ENCODE assay signal across 9 cellular contexts in genomic region chr1:212959266-212960220, GRCh38. TPM values are rescaled to one million over a fixed set of nuclear protein-coding genes. Genes with fewer than 3 reads are reported as not detected.
DNase-seq lines count a peak whose midpoint lies in the region; ATAC-seq and TF ChIP-seq lines count a peak whose summit lies in the region.
"Had no signal": no experiment of that assay in that cellular context is flagged by ENCODE, and none has a peak within 500 bp of the region (broad histone marks: within the 10 kb centered on the region; RNA-seq: fewer than 3 reads in every experiment).

No MANE protein-coding gene starts in this region.

- TF ChIP-seq POLR2A in prostate gland (IDR thresholded peaks at IDR 0.05), result no peak

- no peaks in the 10 kb centered on the region for H3K36me3 ChIP-seq in prostate gland
- H3K36me3 ChIP-seq: ovary had no signal

- no peak overlapping the region for H3K27ac ChIP-seq in prostate gland
- H3K27ac ChIP-seq: ovary had no signal

- DNase-seq in GM19238 (ENCODE audit: insufficient read length, low spot score), result peak; percentile 42
- DNase-seq in stimulated activated naive B cell treated with anti-CD40 and anti-IgM and Interleukin-4, amounts not matched to agents 10 μg/mL and 1 μg/mL and 100 μg/mL, for 72 hours, result peak; percentile 41
- DNase-seq in NCI-H446 (lab: John Stamatoyannopoulos, UW), result no peak
- DNase-seq in AG20443 (ENCODE audit: low spot score), result no peak
- DNase-seq in prostate gland (ENCODE audit: low spot score), result no peak
- DNase-seq: activated gamma-delta T cell, ovary had no signal

- peaks cover 0 to 2% of the 10 kb centered on the region in 2 donors for H3K9me3 Mint-ChIP-seq in stimulated activated naive B cell treated with anti-CD40 and anti-IgM and Interleukin-4, amounts not matched to agents 10 μg/mL and 1 μg/mL and 100 μg/mL, for 72 hours

- peaks cover 9 to 10% of the 10 kb centered on the region in 2 donors for H3K27me3 Mint-ChIP-seq in stimulated activated naive B cell treated with anti-CD40 and anti-IgM and Interleukin-4, amounts not matched to agents 10 μg/mL and 1 μg/mL and 100 μg/mL, for 72 hours

- WGBS in prostate gland, result 89% methylated on average over 18 of the region's 18 CpGs

- no peaks in the 10 kb centered on the region for H3K4me1 ChIP-seq in prostate gland (replicated peaks)

- ATAC-seq in HG02642 (IDR thresholded peaks at IDR 0.05; ENCODE audit: poor library complexity, unreplicated experiment) (peak; percentile 75), HG03521 (IDR thresholded peaks at IDR 0.05; ENCODE audit: unreplicated experiment) (peak; percentile 77)
- ATAC-seq in stimulated activated naive B cell treated with anti-CD40 and anti-IgM and Interleukin-4, amounts not matched to agents 10 μg/mL and 1 μg/mL and 100 μg/mL, for 72 hours (replicated peaks), result peak; percentile 61 to 74

- H3K36me3 Mint-ChIP-seq in stimulated activated naive B cell treated with anti-CD40 and anti-IgM and Interleukin-4, amounts not matched to agents 10 μg/mL and 1 μg/mL and 100 μg/mL, for 72 hours, result no peaks in the 10 kb centered on the region

- no peak overlapping the region for H3K4me3 ChIP-seq in prostate gland
- H3K4me3 ChIP-seq: ovary had no signal

- H3K4me1 Mint-ChIP-seq in stimulated activated naive B cell treated with anti-CD40 and anti-IgM and Interleukin-4, amounts not matched to agents 10 μg/mL and 1 μg/mL and 100 μg/mL, for 72 hours, result peaks cover 22 to 31% of the 10 kb centered on the region in 2 donors

- H3K27me3 ChIP-seq in prostate gland (replicated peaks; ENCODE audit: insufficient read depth), result no peaks in the 10 kb centered on the region
- H3K27me3 ChIP-seq: ovary had no signal

- intact Hi-C loops in prostate gland (cut with DNase I), result no loop called here

- no peaks in the 10 kb centered on the region for H3K9me3 ChIP-seq in prostate gland
- H3K9me3 ChIP-seq: ovary had no signal

- TF ChIP-seq CTCF in prostate gland (IDR thresholded peaks at IDR 0.05), result no peak

- no peak overlapping the region for H3K4me3 Mint-ChIP-seq in stimulated activated naive B cell treated with anti-CD40 and anti-IgM and Interleukin-4, amounts not matched to agents 10 μg/mL and 1 μg/mL and 100 μg/mL, for 72 hours

- H3K27ac Mint-ChIP-seq in stimulated activated naive B cell treated with anti-CD40 and anti-IgM and Interleukin-4, amounts not matched to agents 10 μg/mL and 1 μg/mL and 100 μg/mL, for 72 hours, result peak overlapping the region; percentile 6

RNA-seq across cellular contexts. Expression of gene VASH2, which starts 9.2 kb away (rescaled TPM):
- 1 to 10 TPM; 2.6 to 2.7 TPM for total RNA-seq in prostate gland

RNA-seq across cellular contexts. Expression of gene ANGEL2, which starts 56.1 kb away (rescaled TPM):
- total RNA-seq in prostate gland, result 10 to 100 TPM; 54.0 to 57.3 TPM

Comparison
In these comparisons a context has a peak if more than half of its experiments do, and no peak if none do; other contexts are left out.
1. DNase-seq: peak in GM19238 (single experiment) and stimulated activated naive B cell treated with anti-CD40 and anti-IgM and Interleukin-4, amounts not matched to agents 10 μg/mL and 1 μg/mL and 100 μg/mL, for 72 hours (single experiment); none in NCI-H446 (0 of 2), AG20443 (single experiment) and prostate gland (single experiment).
2. Peak in every context shown above with its lines, with median percentiles within 50 percentile points of each other: ATAC-seq.